ENCODE assay signal across 9 cellular contexts in the genomic region with DNA sequence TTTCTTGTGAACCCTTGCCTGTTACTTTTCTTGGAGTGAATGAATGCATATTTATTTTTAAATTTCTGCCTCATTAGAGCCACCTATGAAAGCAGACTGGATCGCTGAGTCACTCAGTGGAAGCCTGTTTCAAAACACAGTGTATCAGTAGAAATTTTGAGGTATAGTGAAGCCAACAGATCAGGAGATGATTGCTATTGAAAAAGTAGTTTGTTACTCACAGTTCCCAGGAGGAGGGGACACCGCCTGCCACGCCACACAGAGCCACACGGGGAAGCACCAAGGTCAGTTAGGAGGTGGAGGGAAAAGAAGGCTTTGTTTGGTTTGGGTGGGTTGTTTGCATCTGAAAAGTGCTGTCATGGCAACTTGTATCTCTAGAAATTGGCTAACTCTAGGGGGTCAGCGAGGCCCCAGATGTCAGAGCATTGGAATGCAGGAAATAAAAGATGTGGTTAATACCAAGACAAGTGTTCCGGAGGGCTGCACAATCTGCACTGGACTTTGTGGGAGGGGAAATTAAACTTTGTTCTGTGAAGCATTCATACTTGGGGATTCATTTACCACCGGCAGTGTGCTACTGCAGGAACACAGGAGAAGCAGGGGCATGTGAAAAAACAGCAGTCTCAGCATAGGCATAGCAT.
A peak's percentile ranks its signal among the peaks of the same experiment; 100 is the strongest.
DNase-seq lines count a peak whose midpoint lies in the region; ATAC-seq and TF ChIP-seq lines count a peak whose summit lies in the region.
"Had no signal": no experiment of that assay in that cellular context is flagged by ENCODE, and none has a peak within 500 bp of the region (broad histone marks: within the 10 kb centered on the region; RNA-seq: fewer than 3 reads in every experiment).

No MANE protein-coding gene starts in this region.

- H3K4me3 ChIP-seq in iPS-18a (ENCODE audit: low read length) (peak overlapping the region; percentile 37), skeletal muscle satellite cell (ENCODE audit: low read length) (no peak overlapping the region), heart right ventricle (no peak overlapping the region)
- H3K4me3 ChIP-seq: SK-N-MC, skin epidermis had no signal

- H3K9ac ChIP-seq in iPS-18a (ENCODE audit: low read length) (peak overlapping the region; percentile 64), skeletal muscle satellite cell (ENCODE audit: low read depth, low read length) (peak overlapping the region; percentile 33)

- H3K36me3 ChIP-seq in iPS-18a (ENCODE audit: control insufficient read depth, low read depth, low read length) (no peaks in the 10 kb centered on the region), skeletal muscle satellite cell (ENCODE audit: insufficient read depth, low read length) (no peaks in the 10 kb centered on the region), heart right ventricle (no peaks in the 10 kb centered on the region)

- DNase-seq in HT-29 (ENCODE audit: low spot score): peak; percentile 33
- peak; percentile 95 for DNase-seq in amniotic epithelial cell (ENCODE audit: low read depth)
- DNase-seq in OCI-M2 (lab: John Stamatoyannopoulos, UW; ENCODE audit: unreplicated experiment): no peak
- DNase-seq in effector CD8-positive, alpha-beta T cell (lab: John Stamatoyannopoulos, UW): no peak
- DNase-seq in heart right ventricle: no peak

- H3K27me3 ChIP-seq in iPS-18a (ENCODE audit: control insufficient read depth, insufficient read depth, low read length) (no peaks in the 10 kb centered on the region), skeletal muscle satellite cell (ENCODE audit: control insufficient read depth, insufficient read depth, low read length) (no peaks in the 10 kb centered on the region), heart right ventricle (no peaks in the 10 kb centered on the region)

- peaks cover 34% of the 10 kb centered on the region for H3K4me1 ChIP-seq in iPS-18a (ENCODE audit: control insufficient read depth, low read depth, low read length)
- H3K4me1 ChIP-seq in skeletal muscle satellite cell (ENCODE audit: control insufficient read depth, insufficient read depth, low read length): peaks cover 20% of the 10 kb centered on the region
- H3K4me1 ChIP-seq in heart right ventricle: no peaks in the 10 kb centered on the region

- ATAC-seq in heart right ventricle: no peak

- WGBS in heart right ventricle, 2 donors: 51 to 59% methylated on average over 7 of the region's 7 CpGs

- H3K27ac ChIP-seq in iPS-18a (ENCODE audit: low read length) (peak overlapping the region; percentile 95), heart right ventricle (no peak overlapping the region)
- H3K27ac ChIP-seq: SK-N-MC, skin epidermis had no signal

- intact Hi-C loops in heart right ventricle (cut with DNase I): no loop called here

- H3K9me3 ChIP-seq in iPS-18a (ENCODE audit: control insufficient read depth, low read depth, low read length) (no peaks in the 10 kb centered on the region), skeletal muscle satellite cell (replicated peaks; ENCODE audit: low read length) (no peaks in the 10 kb centered on the region), heart right ventricle (peaks cover 0 to 30% (median 0%) of the 10 kb centered on the region in 11 donors)

- no peak for TF ChIP-seq CTCF in heart right ventricle (IDR thresholded peaks at IDR 0.05)

- peak overlapping the region; percentile 40 for H3K4me2 ChIP-seq in skeletal muscle satellite cell (ENCODE audit: low read length)

Comparison
In these comparisons a context has a peak if more than half of its experiments do, and no peak if none do; other contexts are left out.
1. DNase-seq: peak in HT-29 (single experiment) and amniotic epithelial cell (single experiment); none in OCI-M2 (single experiment), effector CD8-positive, alpha-beta T cell (single experiment) and heart right ventricle (0 of 2).